21 cellular contexts compared by ENCODE assay signal in the genomic region with DNA sequence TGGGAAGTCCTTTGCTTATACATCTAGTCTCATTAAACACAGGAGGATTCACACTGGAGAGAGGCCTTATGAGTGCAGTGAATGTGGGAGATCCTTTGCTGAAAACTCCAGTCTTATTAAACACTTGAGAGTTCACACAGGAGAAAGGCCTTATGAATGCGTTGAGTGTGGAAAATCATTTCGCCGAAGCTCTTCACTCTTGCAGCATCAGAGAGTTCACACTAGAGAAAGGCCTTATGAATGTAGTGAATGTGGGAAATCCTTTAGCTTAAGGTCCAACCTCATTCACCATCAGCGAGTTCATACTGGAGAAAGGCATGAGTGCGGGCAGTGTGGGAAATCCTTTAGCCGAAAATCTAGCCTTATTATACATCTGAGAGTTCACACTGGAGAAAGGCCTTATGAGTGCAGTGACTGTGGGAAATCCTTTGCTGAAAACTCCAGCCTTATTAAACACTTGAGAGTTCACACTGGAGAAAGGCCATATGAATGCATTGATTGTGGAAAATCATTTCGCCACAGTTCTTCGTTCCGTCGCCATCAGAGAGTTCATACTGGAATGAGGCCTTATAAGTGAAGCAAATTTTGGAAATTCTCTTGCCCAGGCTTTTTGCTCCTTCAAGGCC.
"Had no signal": no experiment of that assay in that cellular context is flagged by ENCODE, and none has a peak within 500 bp of the region (broad histone marks: within the 10 kb centered on the region; RNA-seq: fewer than 3 reads in every experiment).

No MANE protein-coding gene starts in this region.

- DNase-seq: activated CD4-positive, alpha-beta T cell treated with anti-CD3 and anti-CD28 coated beads for 1 hour; activated CD4-positive, alpha-beta T cell treated with anti-CD3 and anti-CD28 coated beads, Interleukin-2, amount 50 U/mL, for 1 hour; activated CD8-positive, alpha-beta T cell treated with anti-CD3 and anti-CD28 coated beads, Interleukin-2, amount 10 ng/mL, durations not matched to agents 7 days and 5 days; activated gamma-delta T cell; activated naive CD4-positive, alpha-beta T cell treated with anti-CD3 and anti-CD28 coated beads, Interleukin-2, amount 50 U/mL, for 16 hours; activated naive CD8-positive, alpha-beta T cell treated with anti-CD3 and anti-CD28 coated beads, Interleukin-2, amount 50 U/mL, for 24 hours; anterior cingulate cortex; caudate nucleus; dermis blood vessel endothelial cell; effector CD8-positive, alpha-beta T cell; gastrocnemius medialis; hippocampal formation; left ventricle myocardium superior; nucleus accumbens; retina; stimulated activated CD4-positive, alpha-beta T cell treated with anti-CD3 and anti-CD28 coated beads, Interleukin-4, amount 100 ng/mL, for 24 hours; stimulated activated naive CD8-positive, alpha-beta T cell treated with anti-CD3 and anti-CD28 coated beads, Interleukin-15, Interleukin-2, amounts not matched to agents 100 U/mL and 50 U/mL, for 24 hours; tibial artery had no signal

- H3K4me3 Mint-ChIP-seq: activated CD8-positive, alpha-beta T cell treated with anti-CD3 and anti-CD28 coated beads, Interleukin-2, amount 10 ng/mL, durations not matched to agents 7 days and 5 days; activated naive CD8-positive, alpha-beta T cell treated with anti-CD3 and anti-CD28 coated beads, Interleukin-2, amount 50 U/mL, for 24 hours; activated T-helper 1 cell treated with anti-CD3 and anti-CD28 coated beads, Interleukin-12 subunit alpha, Interleukin-12 subunit beta, Interleukin-2, Interleukin-4 antibody, amounts not matched to agents 30 ng/mL and 10 ng/mL and 1 ng/mL, durations not matched to agents 14 hours and 24 hours and 36 hours; brain; memory B cell had no signal

- H3K27me3 Mint-ChIP-seq: activated naive CD8-positive, alpha-beta T cell treated with anti-CD3 and anti-CD28 coated beads, Interleukin-2, amount 50 U/mL, for 24 hours; memory B cell had no signal

- ATAC-seq: activated CD8-positive, alpha-beta T cell treated with anti-CD3 and anti-CD28 coated beads, Interleukin-2, amount 10 ng/mL, durations not matched to agents 7 days and 5 days; activated naive CD8-positive, alpha-beta T cell treated with anti-CD3 and anti-CD28 coated beads, Interleukin-2, amount 50 U/mL, for 24 hours; gastrocnemius medialis; left ventricle myocardium superior; stimulated activated naive CD8-positive, alpha-beta T cell treated with anti-CD3 and anti-CD28 coated beads, Interleukin-15, Interleukin-2, amounts not matched to agents 100 U/mL and 50 U/mL, for 24 hours had no signal

- H3K4me3 ChIP-seq: gastrocnemius medialis, tibial artery had no signal

- H3K4me1 Mint-ChIP-seq: brain had no signal

- H3K27me3 ChIP-seq: gastrocnemius medialis, tibial artery had no signal

- H3K27ac Mint-ChIP-seq: activated CD8-positive, alpha-beta T cell treated with anti-CD3 and anti-CD28 coated beads, Interleukin-2, amount 10 ng/mL, durations not matched to agents 7 days and 5 days; activated naive CD8-positive, alpha-beta T cell treated with anti-CD3 and anti-CD28 coated beads, Interleukin-2, amount 50 U/mL, for 24 hours; activated T-helper 1 cell treated with anti-CD3 and anti-CD28 coated beads, Interleukin-12 subunit alpha, Interleukin-12 subunit beta, Interleukin-2, Interleukin-4 antibody, amounts not matched to agents 30 ng/mL and 10 ng/mL and 1 ng/mL, durations not matched to agents 14 hours and 24 hours and 36 hours; brain; memory B cell had no signal

- H3K27ac ChIP-seq: tibial artery had no signal

- H3K4me1 ChIP-seq: tibial artery had no signal
